ENCODE assay signal across 8 cellular contexts in genomic region chrX:101097546-101098453, GRCh38. TPM values are rescaled to one million over a fixed set of nuclear protein-coding genes. Genes with fewer than 3 reads are reported as not detected.
DNase-seq lines count a peak whose midpoint lies in the region; ATAC-seq and TF ChIP-seq lines count a peak whose summit lies in the region.

Gene CENPI, plus strand, starts transcription at chrX:101098204. Its CDS starts 2,867 bp downstream, at chrX:101101071.

- H3K9me3 ChIP-seq in heart left ventricle (no peaks in the 10 kb centered on the region), trophoblast cell (ENCODE audit: insufficient read depth, low read depth, low read length) (no peaks in the 10 kb centered on the region)

- H2BK120ac ChIP-seq in trophoblast cell (ENCODE audit: insufficient read depth, low read length, poor library complexity) = no peak within 1 kb of the TSS

- H3K9me3 Mint-ChIP-seq in type B pancreatic cell = no peaks in the 10 kb centered on the region

- peak within 1 kb of the TSS in 11 of 12 donors; percentile 19 to 68 (median 52) for H3K4me3 ChIP-seq in heart left ventricle
- H3K4me3 ChIP-seq in trophoblast cell (ENCODE audit: low read depth, low read length) = peak within 1 kb of the TSS; percentile 71

- H3K4me2 ChIP-seq in trophoblast cell (ENCODE audit: low read length) = peak within 1 kb of the TSS; percentile 82

- intact Hi-C loops in heart left ventricle (cut with DNase I) = loop anchor here in 2 of 10 donors (1.0 to 2.0 kb wide), 2 partner anchors 45 to 46 kb away; partner anchors contain the start of gene TRMT2B (in 1 of the 2)

- no peak within 1 kb of the TSS for H3K23ac ChIP-seq in trophoblast cell (ENCODE audit: low read length)

- 0 to 52% (median 21%) methylated on average over 31 to 48 of the region's 48 CpGs for WGBS in heart left ventricle, 4 donors
- WGBS in trophoblast cell (ENCODE audit: extremely low coverage, insufficient coverage, insufficient read length) = no CpG with 5 or more reads among the region's 48 CpGs

- no peak within 1 kb of the TSS for H2AK5ac ChIP-seq in trophoblast cell (ENCODE audit: low read length)

- H3K27me3 ChIP-seq in heart left ventricle (peaks cover 0 to 3% (median 0%) of the 10 kb centered on the region in 9 donors), trophoblast cell (ENCODE audit: insufficient read depth, low read length) (no peaks in the 10 kb centered on the region)

- H4K91ac ChIP-seq in trophoblast cell (ENCODE audit: low read depth, low read length) = peak within 1 kb of the TSS; percentile 37

- TF ChIP-seq CTCF in heart left ventricle (IDR thresholded peaks at IDR 0.05) (no peak), type B pancreatic cell (conservative IDR thresholded peaks at IDR 0.05) (no peak)

- peak within 1 kb of the TSS; percentile 41 for H2AFZ ChIP-seq in trophoblast cell (ENCODE audit: insufficient read depth, low read length, poor library complexity)

- H3K18ac ChIP-seq in trophoblast cell (ENCODE audit: low read length) = no peak within 1 kb of the TSS

- peaks cover 0 to 6% (median 0%) of the 10 kb centered on the region in 12 donors for H3K4me1 ChIP-seq in heart left ventricle
- peaks cover 0 to 2% of the 10 kb centered on the region in 2 experiments for H3K4me1 ChIP-seq in trophoblast cell (ENCODE audit: control insufficient read depth in 1 of 2, insufficient read depth in 2 of 2, low read length in 2 of 2)

- H3K27ac Mint-ChIP-seq in type B pancreatic cell = peak within 1 kb of the TSS; percentile 86

- peak within 1 kb of the TSS; percentile 97 for H3K4me3 Mint-ChIP-seq in type B pancreatic cell

- H3K79me2 ChIP-seq in trophoblast cell (ENCODE audit: control insufficient read depth, insufficient read depth, low read length, poor library complexity) = peaks cover 2% of the 10 kb centered on the region

- no peaks in the 10 kb centered on the region for H3K27me3 Mint-ChIP-seq in type B pancreatic cell

- peak within 1 kb of the TSS; percentile 61 for H3K14ac ChIP-seq in trophoblast cell (ENCODE audit: low read length)

- peak; percentile 98 for ATAC-seq in HG02884 (IDR thresholded peaks at IDR 0.05; ENCODE audit: unreplicated experiment)
- peak; percentile 100 for ATAC-seq in heart left ventricle

- H3K27ac ChIP-seq in heart left ventricle (peak within 1 kb of the TSS in 11 of 12 donors; percentile 47 to 84 (median 75)), trophoblast cell (ENCODE audit: low read depth, low read length) (no peak within 1 kb of the TSS)

- peak within 1 kb of the TSS; percentile 62 for H3K4ac ChIP-seq in trophoblast cell (ENCODE audit: low read depth, low read length)

- no peak within 1 kb of the TSS for H2BK12ac ChIP-seq in trophoblast cell (ENCODE audit: low read length)

- peaks cover 1% of the 10 kb centered on the region for H3K79me1 ChIP-seq in trophoblast cell (ENCODE audit: low read length)

- H3K4me1 Mint-ChIP-seq in type B pancreatic cell (ENCODE audit: unreplicated experiment) = peaks cover 6% of the 10 kb centered on the region

- DNase-seq in NCI-H146 treated with DMSO at 0.1 percent for 48 hours (lab: John Stamatoyannopoulos, UW; ENCODE audit: unreplicated experiment) = peak; percentile 84
- DNase-seq in T-helper 1 cell = peak; percentile 85 to 96 (median 89)
- peak; percentile 87 for DNase-seq in amniotic epithelial cell (ENCODE audit: low read depth)
- DNase-seq in heart left ventricle = peak; percentile 92 to 96 (median 93)
- DNase-seq in trophoblast cell = peak; percentile 86 to 91
- DNase-seq in type B pancreatic cell (ENCODE audit: extremely low spot score, unreplicated experiment) = peak; percentile 91

- peak within 1 kb of the TSS; percentile 43 for H4K12ac ChIP-seq in trophoblast cell (ENCODE audit: low read depth, low read length)

- TF ChIP-seq POLR2A in GM15510 (IDR thresholded peaks at IDR 0.05; ENCODE audit: borderline replicate concordance, extremely low read depth, insufficient read length) (peak; percentile 63), heart left ventricle (IDR thresholded peaks at IDR 0.05) (peak in 1 of 2 donors; percentile 63)

- no peaks in the 10 kb centered on the region for H3K36me3 ChIP-seq in heart left ventricle
- H3K36me3 ChIP-seq in trophoblast cell (ENCODE audit: control insufficient read depth in 1 of 2, insufficient read depth in 2 of 2, low read length in 2 of 2) = peaks cover 0 to 2% of the 10 kb centered on the region in 2 experiments

- peak within 1 kb of the TSS; percentile 7 for H2BK5ac ChIP-seq in trophoblast cell (ENCODE audit: low read depth, low read length, poor library complexity)

- H4K8ac ChIP-seq in trophoblast cell (ENCODE audit: low read depth, low read length) = peak within 1 kb of the TSS; percentile 60

- H3K36me3 Mint-ChIP-seq in type B pancreatic cell = no peaks in the 10 kb centered on the region

- H3K9ac ChIP-seq in trophoblast cell (ENCODE audit: low read length) = peak within 1 kb of the TSS; percentile 72

RNA-seq across cellular contexts. Expression of gene CENPI, which starts in this region (rescaled TPM):
- total RNA-seq in heart left ventricle (1 to 10 TPM in 1 of 9 donors, under 1 TPM in 8; 0.20 to 3.3 (median 0.30) TPM), type B pancreatic cell (ENCODE audit: low replicate concordance) (5.5 and 18.8 TPM in 2 replicates)
- under 1 TPM; 0.42 to 0.71 TPM for polyA plus RNA-seq in heart left ventricle
- 11.1 and 11.5 TPM in 2 replicates for polyA plus RNA-seq in trophoblast cell (2013)
